In the genomic region with DNA sequence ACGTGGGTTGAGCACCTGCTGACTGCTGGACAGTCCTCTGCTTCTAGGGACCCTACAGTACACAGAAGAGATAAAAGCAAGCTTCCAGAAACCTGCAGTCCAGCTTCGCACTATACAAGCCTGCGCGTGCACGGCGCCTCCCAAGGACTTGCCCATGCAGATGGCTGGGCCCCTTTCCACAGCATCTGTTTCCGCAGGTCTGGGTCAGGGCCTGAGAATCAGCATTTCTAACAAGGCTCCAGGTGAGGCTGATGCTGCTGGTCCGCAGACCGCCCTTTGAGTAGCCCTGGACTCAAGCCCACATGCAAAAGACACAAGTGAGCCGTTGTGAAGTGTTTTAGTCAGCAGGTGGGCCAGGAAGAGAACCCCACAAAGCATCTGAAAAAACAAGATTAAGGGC, we compare ENCODE assay signal across 1 cellular context.
TF ChIP-seq lines count a peak whose summit lies in the region.

No MANE protein-coding gene starts in this region.

TF ChIP-seq in WTC11, 78 proteins besides CTCF, POLR2A, EP300 and RAD21 (continued from another document):
- TF ChIP-seq, protein P1, sequence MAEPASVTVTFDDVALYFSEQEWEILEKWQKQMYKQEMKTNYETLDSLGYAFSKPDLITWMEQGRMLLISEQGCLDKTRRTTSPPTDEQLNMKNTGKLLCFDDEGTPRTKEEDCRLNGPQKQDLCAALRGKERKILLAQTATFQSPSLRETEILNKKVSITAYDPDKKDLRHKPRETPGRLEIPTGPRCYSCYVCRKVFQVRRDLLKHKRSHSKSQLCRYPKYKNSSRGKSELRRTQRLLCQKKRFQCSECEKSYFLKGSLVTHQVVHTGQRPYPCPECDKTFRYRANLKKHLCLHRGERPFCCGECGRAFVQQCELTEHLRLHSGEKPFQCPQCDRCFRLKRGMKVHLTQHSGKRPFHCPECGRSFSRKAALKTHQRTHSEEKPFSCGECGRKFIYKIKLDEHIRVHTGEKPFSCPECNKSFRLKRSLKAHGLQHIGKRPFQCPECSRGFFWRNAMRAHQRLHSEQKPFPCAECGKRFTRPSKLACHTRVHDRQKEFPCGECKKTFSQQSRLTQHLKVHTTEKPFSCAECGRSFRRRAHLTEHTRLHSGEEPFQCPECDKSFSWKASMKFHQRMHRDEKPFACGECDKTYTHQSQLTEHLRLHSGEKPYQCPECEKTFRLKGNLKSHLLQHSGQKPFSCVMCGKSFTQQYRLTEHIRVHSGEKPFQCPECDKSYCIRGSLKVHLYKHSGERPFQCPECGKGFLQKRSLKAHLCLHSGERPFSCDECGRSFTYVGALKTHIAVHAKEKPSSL (CRISPR knock-in tag; conservative IDR thresholded peaks at IDR 0.05) = no peak
- TF ChIP-seq, protein P2, sequence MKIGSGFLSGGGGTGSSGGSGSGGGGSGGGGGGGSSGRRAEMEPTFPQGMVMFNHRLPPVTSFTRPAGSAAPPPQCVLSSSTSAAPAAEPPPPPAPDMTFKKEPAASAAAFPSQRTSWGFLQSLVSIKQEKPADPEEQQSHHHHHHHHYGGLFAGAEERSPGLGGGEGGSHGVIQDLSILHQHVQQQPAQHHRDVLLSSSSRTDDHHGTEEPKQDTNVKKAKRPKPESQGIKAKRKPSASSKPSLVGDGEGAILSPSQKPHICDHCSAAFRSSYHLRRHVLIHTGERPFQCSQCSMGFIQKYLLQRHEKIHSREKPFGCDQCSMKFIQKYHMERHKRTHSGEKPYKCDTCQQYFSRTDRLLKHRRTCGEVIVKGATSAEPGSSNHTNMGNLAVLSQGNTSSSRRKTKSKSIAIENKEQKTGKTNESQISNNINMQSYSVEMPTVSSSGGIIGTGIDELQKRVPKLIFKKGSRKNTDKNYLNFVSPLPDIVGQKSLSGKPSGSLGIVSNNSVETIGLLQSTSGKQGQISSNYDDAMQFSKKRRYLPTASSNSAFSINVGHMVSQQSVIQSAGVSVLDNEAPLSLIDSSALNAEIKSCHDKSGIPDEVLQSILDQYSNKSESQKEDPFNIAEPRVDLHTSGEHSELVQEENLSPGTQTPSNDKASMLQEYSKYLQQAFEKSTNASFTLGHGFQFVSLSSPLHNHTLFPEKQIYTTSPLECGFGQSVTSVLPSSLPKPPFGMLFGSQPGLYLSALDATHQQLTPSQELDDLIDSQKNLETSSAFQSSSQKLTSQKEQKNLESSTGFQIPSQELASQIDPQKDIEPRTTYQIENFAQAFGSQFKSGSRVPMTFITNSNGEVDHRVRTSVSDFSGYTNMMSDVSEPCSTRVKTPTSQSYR (CRISPR knock-in tag; IDR thresholded peaks at IDR 0.05) = no peak
- TF ChIP-seq, protein P3, sequence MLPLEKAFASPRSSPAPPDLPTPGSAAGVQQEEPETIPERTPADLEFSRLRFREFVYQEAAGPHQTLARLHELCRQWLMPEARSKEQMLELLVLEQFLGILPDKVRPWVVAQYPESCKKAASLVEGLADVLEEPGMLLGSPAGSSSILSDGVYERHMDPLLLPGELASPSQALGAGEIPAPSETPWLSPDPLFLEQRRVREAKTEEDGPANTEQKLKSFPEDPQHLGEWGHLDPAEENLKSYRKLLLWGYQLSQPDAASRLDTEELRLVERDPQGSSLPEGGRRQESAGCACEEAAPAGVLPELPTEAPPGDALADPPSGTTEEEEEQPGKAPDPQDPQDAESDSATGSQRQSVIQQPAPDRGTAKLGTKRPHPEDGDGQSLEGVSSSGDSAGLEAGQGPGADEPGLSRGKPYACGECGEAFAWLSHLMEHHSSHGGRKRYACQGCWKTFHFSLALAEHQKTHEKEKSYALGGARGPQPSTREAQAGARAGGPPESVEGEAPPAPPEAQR (CRISPR knock-in tag; IDR thresholded peaks at IDR 0.05) = no peak
- no peak for TF ChIP-seq OVOL2 (CRISPR knock-in tag; IDR thresholded peaks at IDR 0.05; ENCODE audit: borderline replicate concordance)
- no peak for TF ChIP-seq MYBL2 (CRISPR knock-in tag; IDR thresholded peaks at IDR 0.05)
- TF ChIP-seq, protein P4, sequence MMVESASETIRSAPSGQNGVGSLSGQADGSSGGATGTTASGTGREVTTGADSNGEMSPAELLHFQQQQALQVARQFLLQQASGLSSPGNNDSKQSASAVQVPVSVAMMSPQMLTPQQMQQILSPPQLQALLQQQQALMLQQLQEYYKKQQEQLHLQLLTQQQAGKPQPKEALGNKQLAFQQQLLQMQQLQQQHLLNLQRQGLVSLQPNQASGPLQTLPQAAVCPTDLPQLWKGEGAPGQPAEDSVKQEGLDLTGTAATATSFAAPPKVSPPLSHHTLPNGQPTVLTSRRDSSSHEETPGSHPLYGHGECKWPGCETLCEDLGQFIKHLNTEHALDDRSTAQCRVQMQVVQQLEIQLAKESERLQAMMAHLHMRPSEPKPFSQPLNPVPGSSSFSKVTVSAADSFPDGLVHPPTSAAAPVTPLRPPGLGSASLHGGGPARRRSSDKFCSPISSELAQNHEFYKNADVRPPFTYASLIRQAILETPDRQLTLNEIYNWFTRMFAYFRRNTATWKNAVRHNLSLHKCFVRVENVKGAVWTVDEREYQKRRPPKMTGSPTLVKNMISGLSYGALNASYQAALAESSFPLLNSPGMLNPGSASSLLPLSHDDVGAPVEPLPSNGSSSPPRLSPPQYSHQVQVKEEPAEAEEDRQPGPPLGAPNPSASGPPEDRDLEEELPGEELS (CRISPR knock-in tag; IDR thresholded peaks at IDR 0.05) = no peak
- TF ChIP-seq, protein P5, sequence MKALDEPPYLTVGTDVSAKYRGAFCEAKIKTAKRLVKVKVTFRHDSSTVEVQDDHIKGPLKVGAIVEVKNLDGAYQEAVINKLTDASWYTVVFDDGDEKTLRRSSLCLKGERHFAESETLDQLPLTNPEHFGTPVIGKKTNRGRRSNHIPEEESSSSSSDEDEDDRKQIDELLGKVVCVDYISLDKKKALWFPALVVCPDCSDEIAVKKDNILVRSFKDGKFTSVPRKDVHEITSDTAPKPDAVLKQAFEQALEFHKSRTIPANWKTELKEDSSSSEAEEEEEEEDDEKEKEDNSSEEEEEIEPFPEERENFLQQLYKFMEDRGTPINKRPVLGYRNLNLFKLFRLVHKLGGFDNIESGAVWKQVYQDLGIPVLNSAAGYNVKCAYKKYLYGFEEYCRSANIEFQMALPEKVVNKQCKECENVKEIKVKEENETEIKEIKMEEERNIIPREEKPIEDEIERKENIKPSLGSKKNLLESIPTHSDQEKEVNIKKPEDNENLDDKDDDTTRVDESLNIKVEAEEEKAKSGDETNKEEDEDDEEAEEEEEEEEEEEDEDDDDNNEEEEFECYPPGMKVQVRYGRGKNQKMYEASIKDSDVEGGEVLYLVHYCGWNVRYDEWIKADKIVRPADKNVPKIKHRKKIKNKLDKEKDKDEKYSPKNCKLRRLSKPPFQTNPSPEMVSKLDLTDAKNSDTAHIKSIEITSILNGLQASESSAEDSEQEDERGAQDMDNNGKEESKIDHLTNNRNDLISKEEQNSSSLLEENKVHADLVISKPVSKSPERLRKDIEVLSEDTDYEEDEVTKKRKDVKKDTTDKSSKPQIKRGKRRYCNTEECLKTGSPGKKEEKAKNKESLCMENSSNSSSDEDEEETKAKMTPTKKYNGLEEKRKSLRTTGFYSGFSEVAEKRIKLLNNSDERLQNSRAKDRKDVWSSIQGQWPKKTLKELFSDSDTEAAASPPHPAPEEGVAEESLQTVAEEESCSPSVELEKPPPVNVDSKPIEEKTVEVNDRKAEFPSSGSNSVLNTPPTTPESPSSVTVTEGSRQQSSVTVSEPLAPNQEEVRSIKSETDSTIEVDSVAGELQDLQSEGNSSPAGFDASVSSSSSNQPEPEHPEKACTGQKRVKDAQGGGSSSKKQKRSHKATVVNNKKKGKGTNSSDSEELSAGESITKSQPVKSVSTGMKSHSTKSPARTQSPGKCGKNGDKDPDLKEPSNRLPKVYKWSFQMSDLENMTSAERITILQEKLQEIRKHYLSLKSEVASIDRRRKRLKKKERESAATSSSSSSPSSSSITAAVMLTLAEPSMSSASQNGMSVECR (CRISPR knock-in tag; IDR thresholded peaks at IDR 0.05; ENCODE audit: borderline replicate concordance) = no peak
- TF ChIP-seq NFE2L1 (CRISPR knock-in tag; IDR thresholded peaks at IDR 0.05) = no peak
